21 cellular contexts compared by ENCODE assay signal in the genomic region with DNA sequence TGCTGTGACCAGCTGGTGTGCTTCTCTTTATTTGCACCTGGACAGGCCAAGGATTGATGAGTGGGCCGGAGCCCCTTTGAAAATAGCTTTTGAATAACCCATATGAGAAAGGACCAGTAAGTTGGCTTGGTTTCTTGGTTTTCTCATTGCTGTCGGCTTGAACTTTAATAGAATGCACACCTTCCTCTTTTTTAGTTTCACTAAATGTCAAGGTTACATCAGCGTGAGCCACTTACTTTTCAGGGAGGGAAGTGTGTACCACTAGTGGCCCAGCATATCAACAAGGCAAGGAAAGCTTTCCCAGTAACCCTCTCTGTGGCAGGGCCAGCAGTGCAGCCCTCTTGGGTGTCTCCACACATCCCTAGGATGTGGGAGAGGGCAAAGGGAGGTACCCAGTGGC.
DNase-seq lines count a peak whose midpoint lies in the region; ATAC-seq, FAIRE-seq and TF ChIP-seq lines count a peak whose summit lies in the region.
"Had no signal": no experiment of that assay in that cellular context is flagged by ENCODE, and none has a peak within 500 bp of the region (broad histone marks: within the 10 kb centered on the region; RNA-seq: fewer than 3 reads in every experiment).

No MANE protein-coding gene starts in this region.

- ATAC-seq in GM18867 (IDR thresholded peaks at IDR 0.05; ENCODE audit: unreplicated experiment) (peak; percentile 62), GM21825 (IDR thresholded peaks at IDR 0.05; ENCODE audit: unreplicated experiment) (peak; percentile 50), HG03442 (IDR thresholded peaks at IDR 0.05; ENCODE audit: unreplicated experiment) (peak; percentile 82), GM12878 (0 out of 3 replicates have a peak, but pooled peaks have one; percentile 20), upper lobe of right lung (no peak)
- ATAC-seq: body of pancreas; CD8-positive, alpha-beta T cell; HepG2; sciatic nerve; T-helper 17 cell had no signal

- no peak for FAIRE-seq in GM12878 (lab: Jason Lieb, UNC)
- FAIRE-seq: GM18507, HepG2 had no signal

- no peak overlapping the region for H2AFZ ChIP-seq in GM12878 (ENCODE audit: control insufficient read depth, low read depth, low read length)

- H3K4me3 ChIP-seq in GM12878 (no peak overlapping the region), upper lobe of right lung (no peak overlapping the region)
- H3K4me3 ChIP-seq: body of pancreas had no signal

- no TSS peak for BruUV-seq in GM12878 (replicated peaks; lab: Mats Ljungman, UMichigan)

- intact Hi-C loops in GM12878 (cut with micrococcal nuclease; ENCODE audit: unreplicated experiment) (no loop called here), upper lobe of right lung (cut with DNase I) (no loop called here)

- H3K4me1 ChIP-seq in GM12878 (ENCODE audit: control insufficient read depth, insufficient read depth, low read length) (no peaks in the 10 kb centered on the region), upper lobe of right lung (no peaks in the 10 kb centered on the region)
- H3K4me1 ChIP-seq: body of pancreas had no signal

- no peak for TF ChIP-seq EP300 in GM12878 (IDR thresholded peaks at IDR 0.05; ENCODE audit: borderline replicate concordance in 1 of 2, control insufficient read depth in 1 of 2, low read depth in 2 of 2, low read length in 2 of 2)

- H3K36me3 ChIP-seq in GM12878 (ENCODE audit: control insufficient read depth in 2 of 2, insufficient read depth in 2 of 2, low read length in 1 of 2) (no peaks in the 10 kb centered on the region), upper lobe of right lung (no peaks in the 10 kb centered on the region)

- no peaks in the 10 kb centered on the region for H4K20me1 ChIP-seq in GM12878 (ENCODE audit: control insufficient read depth, insufficient read depth)

- POLR2A ChIA-PET in GM12878 (lab: Charles Lee): no interaction called here

- CTCF ChIA-PET in GM12878 (lab: Yijun Ruan, JAX): no interaction called here

- H3K79me2 ChIP-seq in GM12878 (ENCODE audit: control insufficient read depth, insufficient read depth, low read length): no peaks in the 10 kb centered on the region

- H3K4me2 ChIP-seq in GM12878 (ENCODE audit: control insufficient read depth, insufficient read depth): no peak overlapping the region

- in situ Hi-C loops in GM12878 (cut with MboI): no loop called here

- RAD21 ChIA-PET in GM12878 (lab: Charles Lee; ENCODE audit: unreplicated experiment): no interaction called here

- 2% methylated on average over 3 of the region's 3 CpGs for WGBS in GM12878 (ENCODE audit: insufficient coverage, insufficient replicate concordance, low lambda C conversion rate, missing lambda C conversion rate)

- no peak for TF ChIP-seq CTCF in GM12878 (IDR thresholded peaks at IDR 0.05 in 2 of 3, conservative IDR thresholded peaks at IDR 0.05 in 1 of 3; ENCODE audit: control insufficient read depth in 2 of 3, extremely low read depth in 1 of 3, insufficient read depth in 1 of 3, low read depth in 3 of 3, low read length in 3 of 3)
- no peak for TF ChIP-seq CTCF in upper lobe of right lung (IDR thresholded peaks at IDR 0.05)

- SMC1A ChIA-PET in GM12878 (lab: Charles Lee; ENCODE audit: uncharacterized antibody, unreplicated experiment): no interaction called here

- H3K9ac ChIP-seq in GM12878 (ENCODE audit: control insufficient read depth, insufficient read depth, low read length): no peak overlapping the region

- H3K9me3 ChIP-seq in GM12878 (replicated peaks; ENCODE audit: control insufficient read depth, insufficient read depth, low read length) (no peaks in the 10 kb centered on the region; the same call in 2 of the 3 replicates), upper lobe of right lung (no peaks in the 10 kb centered on the region)
- H3K9me3 ChIP-seq: body of pancreas had no signal

- no peak for TF ChIP-seq POLR2A in GM12878 (IDR thresholded peaks at IDR 0.05; ENCODE audit: low read depth, low read length)

- H3K27me3 ChIP-seq in GM12878 (replicated peaks in 1 of 2; ENCODE audit: control insufficient read depth in 2 of 2, insufficient read depth in 2 of 2, low read length in 1 of 2) (no peaks in the 10 kb centered on the region), upper lobe of right lung (no peaks in the 10 kb centered on the region)
- H3K27me3 ChIP-seq: body of pancreas had no signal

- no peak for TF ChIP-seq RAD21 in GM12878 (IDR thresholded peaks at IDR 0.05; ENCODE audit: insufficient read depth, low read depth, low read length)

- DNase-seq in GM12878 (ENCODE audit: low read depth, low spot score) (no peak), DMS114 treated with DMSO at 0.1 percent for 48 hours (lab: John Stamatoyannopoulos, UW; ENCODE audit: unreplicated experiment) (no peak), upper lobe of right lung (no peak), NCI-H446 (lab: John Stamatoyannopoulos, UW) (no peak)
- DNase-seq: activated CD4-positive, CD25-positive, alpha-beta regulatory T cell; activated CD8-positive, alpha-beta memory T cell treated with anti-CD3 and anti-CD28 coated beads for 24 hours; activated naive CD8-positive, alpha-beta T cell treated with anti-CD3 and anti-CD28 coated beads, Interleukin-2, amount 10 ng/mL, durations not matched to agents 7 days and 5 days; body of pancreas; CD8-positive, alpha-beta T cell; GOT3; hippocampal formation; NCI-H187 treated with DMSO at 0.1 percent for 48 hours; NCI-H345; SHP77; T-helper 17 cell had no signal

- H3K27ac ChIP-seq in GM12878 (ENCODE audit: control insufficient read depth, insufficient read depth) (no peak overlapping the region), upper lobe of right lung (no peak overlapping the region)
- H3K27ac ChIP-seq: body of pancreas had no signal

TF ChIP-seq in GM12878, 131 proteins besides CTCF, POLR2A, EP300 and RAD21:
- 0 out of 2 replicates have a peak, but pooled peaks have one; percentile 22 for TF ChIP-seq SPI1 (IDR thresholded peaks at IDR 0.05; ENCODE audit: borderline replicate concordance, insufficient read depth, low read depth, low read length)
- TF ChIP-seq, protein P1, sequence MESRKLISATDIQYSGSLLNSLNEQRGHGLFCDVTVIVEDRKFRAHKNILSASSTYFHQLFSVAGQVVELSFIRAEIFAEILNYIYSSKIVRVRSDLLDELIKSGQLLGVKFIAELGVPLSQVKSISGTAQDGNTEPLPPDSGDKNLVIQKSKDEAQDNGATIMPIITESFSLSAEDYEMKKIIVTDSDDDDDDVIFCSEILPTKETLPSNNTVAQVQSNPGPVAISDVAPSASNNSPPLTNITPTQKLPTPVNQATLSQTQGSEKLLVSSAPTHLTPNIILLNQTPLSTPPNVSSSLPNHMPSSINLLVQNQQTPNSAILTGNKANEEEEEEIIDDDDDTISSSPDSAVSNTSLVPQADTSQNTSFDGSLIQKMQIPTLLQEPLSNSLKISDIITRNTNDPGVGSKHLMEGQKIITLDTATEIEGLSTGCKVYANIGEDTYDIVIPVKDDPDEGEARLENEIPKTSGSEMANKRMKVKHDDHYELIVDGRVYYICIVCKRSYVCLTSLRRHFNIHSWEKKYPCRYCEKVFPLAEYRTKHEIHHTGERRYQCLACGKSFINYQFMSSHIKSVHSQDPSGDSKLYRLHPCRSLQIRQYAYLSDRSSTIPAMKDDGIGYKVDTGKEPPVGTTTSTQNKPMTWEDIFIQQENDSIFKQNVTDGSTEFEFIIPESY (IDR thresholded peaks at IDR 0.05): no peak
